In the genomic region with DNA sequence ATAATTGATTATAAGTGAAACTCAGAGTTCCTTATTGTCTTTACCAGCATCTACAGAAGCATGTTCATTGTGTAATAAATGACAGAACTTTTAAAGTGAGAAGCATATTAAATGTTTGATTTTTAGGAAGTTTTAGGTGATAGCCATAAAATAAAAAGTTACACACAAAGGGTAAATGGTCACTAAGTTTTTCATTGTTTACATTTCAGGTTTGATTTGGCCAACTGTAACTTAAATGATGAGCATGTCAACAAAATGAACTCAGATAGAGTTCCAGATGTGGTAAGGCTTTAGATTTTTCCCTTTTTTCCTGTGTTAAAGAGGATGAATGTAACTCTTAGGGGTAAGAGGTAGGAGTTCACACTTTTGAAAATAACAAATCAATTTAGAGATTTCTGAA, we compare ENCODE assay signal across 22 cellular contexts. TPM values are rescaled to one million over a fixed set of nuclear protein-coding genes. Genes with fewer than 3 reads are reported as not detected.
DNase-seq lines count a peak whose midpoint lies in the region; ATAC-seq, FAIRE-seq and TF ChIP-seq lines count a peak whose summit lies in the region.
"Had no signal": no experiment of that assay in that cellular context is flagged by ENCODE, and none has a peak within 500 bp of the region (broad histone marks: within the 10 kb centered on the region; RNA-seq: fewer than 3 reads in every experiment).

No MANE protein-coding gene starts in this region.

- H3K79me1 ChIP-seq in IMR-90 (ENCODE audit: low read depth in 1 of 2, low read length in 2 of 2) = peaks cover 10 to 14% of the 10 kb centered on the region in 2 experiments; a peak in 3 of 4 replicates

- peak overlapping the region; percentile 5; the same call in 1 of the 2 replicates for H3K27ac ChIP-seq in C4-2B
- H3K27ac ChIP-seq in IMR-90 (ENCODE audit: insufficient read depth, low read length) = no peak overlapping the region; the same call in 1 of the 2 replicates
- H3K27ac ChIP-seq in astrocyte (ENCODE audit: low read depth, low read length) = no peak overlapping the region
- H3K27ac ChIP-seq: BLaER1 had no signal

- H4K8ac ChIP-seq in IMR-90 (ENCODE audit: low read depth in 2 of 2, low read length in 2 of 2) = no peak overlapping the region

- no peak overlapping the region for H2BK120ac ChIP-seq in IMR-90 (ENCODE audit: low read depth, low read length)

- H4K5ac ChIP-seq in IMR-90 (ENCODE audit: low read depth, low read length) = no peak overlapping the region

- no peaks in the 10 kb centered on the region for H3K9me3 ChIP-seq in IMR-90 (ENCODE audit: control insufficient read depth, insufficient read depth, low read length)
- H3K9me3 ChIP-seq in astrocyte (ENCODE audit: insufficient read depth, low read depth, low read length) = no peaks in the 10 kb centered on the region
- H3K9me3 ChIP-seq: BE2C, BLaER1, Caco-2 had no signal

- no peaks in the 10 kb centered on the region for H3K4me1 Mint-ChIP-seq in astrocyte (ENCODE audit: low read depth, unreplicated experiment)
- no peaks in the 10 kb centered on the region for H3K4me1 Mint-ChIP-seq in activated CD4-positive, alpha-beta T cell treated with anti-CD3 and anti-CD28 coated beads for 36 hours

- H3K36me3 ChIP-seq in IMR-90 (ENCODE audit: control insufficient read depth, insufficient read depth, low read length) (peaks cover 36% of the 10 kb centered on the region), astrocyte (ENCODE audit: insufficient read depth, low read length) (peaks cover 46% of the 10 kb centered on the region)

- H2BK15ac ChIP-seq in IMR-90 (ENCODE audit: low read depth, low read length) = no peak overlapping the region

- no peak overlapping the region for H3K23ac ChIP-seq in IMR-90 (ENCODE audit: low read depth, low read length)

- no peaks in the 10 kb centered on the region for H3K27me3 Mint-ChIP-seq in astrocyte (ENCODE audit: low read depth, unreplicated experiment)
- no peaks in the 10 kb centered on the region for H3K27me3 Mint-ChIP-seq in activated CD4-positive, alpha-beta T cell treated with anti-CD3 and anti-CD28 coated beads for 36 hours
- H3K27me3 Mint-ChIP-seq: CD4-positive, alpha-beta T cell had no signal

- H3K14ac ChIP-seq in IMR-90 (replicated peaks; ENCODE audit: low read depth, low read length) = no peak overlapping the region

- TF ChIP-seq RAD21 in IMR-90 (IDR thresholded peaks at IDR 0.05; ENCODE audit: low read length) = no peak

- H2BK20ac ChIP-seq in IMR-90 (ENCODE audit: low read depth, low read length) = no peak overlapping the region

- H3K4me3 ChIP-seq in IMR-90 (ENCODE audit: insufficient read depth, low read depth, low read length) (no peak overlapping the region), astrocyte (ENCODE audit: insufficient read depth, low read depth, low read length) (no peak overlapping the region)
- H3K4me3 ChIP-seq: BLaER1 had no signal

- no peak overlapping the region for H3K4ac ChIP-seq in IMR-90 (ENCODE audit: low read depth, low read length)

- POLR2A ChIA-PET in IMR-90 (lab: Charles Lee; ENCODE audit: unreplicated experiment) = no interaction called here
- POLR2A ChIA-PET in activated CD4-positive, alpha-beta T cell treated with anti-CD3 and anti-CD28 coated beads for 36 hours (lab: Charles Lee) = no interaction called here

- no peaks in the 10 kb centered on the region; the same call in 1 of the 2 replicates for H3K9me1 ChIP-seq in IMR-90 (ENCODE audit: insufficient read depth, low read length)

- no peak overlapping the region for H2AK9ac ChIP-seq in IMR-90 (replicated peaks; ENCODE audit: low read depth, low read length, poor library complexity)

- FAIRE-seq in astrocyte (lab: Jason Lieb, UNC) = peak; percentile 43
- FAIRE-seq: A204.1, D721Med, G401.6, GM12891, GM18507, GM19239 had no signal

- H3K9me3 Mint-ChIP-seq in astrocyte (ENCODE audit: unreplicated experiment) = no peaks in the 10 kb centered on the region
- H3K9me3 Mint-ChIP-seq in activated CD4-positive, alpha-beta T cell treated with anti-CD3 and anti-CD28 coated beads for 36 hours (ENCODE audit: low read depth) = no peaks in the 10 kb centered on the region
- H3K9me3 Mint-ChIP-seq: CD4-positive, alpha-beta T cell; CD8-positive, alpha-beta T cell had no signal

- H3K27me3 ChIP-seq in IMR-90 (ENCODE audit: control insufficient read depth, insufficient read depth, low read length) (no peaks in the 10 kb centered on the region), astrocyte (ENCODE audit: insufficient read depth, low read length) (no peaks in the 10 kb centered on the region)
- H3K27me3 ChIP-seq: BE2C, BLaER1 had no signal

- no peak overlapping the region for H2AFZ ChIP-seq in IMR-90 (replicated peaks; ENCODE audit: low read length, poor library complexity)
- H2AFZ ChIP-seq in astrocyte (ENCODE audit: low read depth, low read length) = no peak overlapping the region

- ATAC-seq in IMR-90 (ENCODE audit: low read depth) = no peak
- no peak for ATAC-seq in GM18519 (IDR thresholded peaks at IDR 0.05; ENCODE audit: low FRiP score, unreplicated experiment)
- no peak for ATAC-seq in activated CD4-positive, alpha-beta T cell treated with anti-CD3 and anti-CD28 coated beads for 36 hours
- ATAC-seq: CD8-positive, alpha-beta T cell had no signal

- no TSS peak for BruUV-seq in IMR-90 (replicated peaks; lab: Mats Ljungman, UMichigan)

- dilution Hi-C loops in IMR-90 (cut with HindIII; ENCODE audit: low sequenced_read_pairs, unreplicated experiment) = no loop called here

- DNase-seq in IMR-90 (no peak), astrocyte (ENCODE audit: low read depth) (no peak)
- no peak for DNase-seq in activated CD4-positive, alpha-beta T cell treated with anti-CD3 and anti-CD28 coated beads for 36 hours
- DNase-seq: 8988T; ACHN; BE2C; C1 segment of cervical spinal cord; Caco-2; Calu3; CD4-positive, alpha-beta T cell; CD8-positive, alpha-beta T cell; DMS79 treated with DMSO at 0.1 percent for 48 hours; GF-D8 had no signal

- H4K91ac ChIP-seq in IMR-90 (ENCODE audit: insufficient read depth, low read depth, low read length) = no peak overlapping the region

- H3K9ac ChIP-seq in IMR-90 (ENCODE audit: low read depth, low read length) (no peak overlapping the region), astrocyte (ENCODE audit: low read length) (no peak overlapping the region)
- H3K9ac ChIP-seq: BLaER1 had no signal

- intact Hi-C loops in IMR-90 (cut with micrococcal nuclease) = loop anchor here (10.0 kb wide), 1 partner anchor 722 kb away; no protein-coding TSS in a partner anchor
- intact Hi-C loops in activated CD4-positive, alpha-beta T cell treated with anti-CD3 and anti-CD28 coated beads for 36 hours (cut with DNase I, micrococcal nuclease) = no loop called here

- peaks cover 8% of the 10 kb centered on the region for H3K36me3 Mint-ChIP-seq in astrocyte (ENCODE audit: low read depth, unreplicated experiment)
- H3K36me3 Mint-ChIP-seq in activated CD4-positive, alpha-beta T cell treated with anti-CD3 and anti-CD28 coated beads for 36 hours (ENCODE audit: low read depth) = peaks cover 43% of the 10 kb centered on the region

- TF ChIP-seq POLR2A in IMR-90 (IDR thresholded peaks at IDR 0.05; ENCODE audit: low read depth, low read length) = no peak

- in situ Hi-C loops in IMR-90 (cut with MboI; ENCODE audit: low sequenced_read_pairs) = no loop called here

- no peak overlapping the region for H3K4me3 Mint-ChIP-seq in astrocyte (ENCODE audit: unreplicated experiment)
- no peak overlapping the region for H3K4me3 Mint-ChIP-seq in activated CD4-positive, alpha-beta T cell treated with anti-CD3 and anti-CD28 coated beads for 36 hours
- H3K4me3 Mint-ChIP-seq: CD4-positive, alpha-beta T cell; CD8-positive, alpha-beta T cell had no signal

- peaks cover 20% of the 10 kb centered on the region for H3K79me2 ChIP-seq in astrocyte (ENCODE audit: insufficient read depth, low read length)

- peaks cover 3% of the 10 kb centered on the region; the same call in 1 of the 2 replicates for H3K4me1 ChIP-seq in IMR-90 (ENCODE audit: control insufficient read depth, insufficient read depth, low read length)
- H3K4me1 ChIP-seq in astrocyte (ENCODE audit: insufficient read depth, low read length) = no peaks in the 10 kb centered on the region
- H3K4me1 ChIP-seq: BE2C, BLaER1, Caco-2 had no signal

- peak overlapping the region; percentile 70 for H2BK5ac ChIP-seq in IMR-90 (ENCODE audit: low read depth, low read length, poor library complexity, severe bottlenecking)

- H3K27ac Mint-ChIP-seq in astrocyte (ENCODE audit: unreplicated experiment) = no peak overlapping the region
- H3K27ac Mint-ChIP-seq in activated CD4-positive, alpha-beta T cell treated with anti-CD3 and anti-CD28 coated beads for 36 hours = no peak overlapping the region
- H3K27ac Mint-ChIP-seq: CD4-positive, alpha-beta T cell; CD8-positive, alpha-beta T cell had no signal

- H2AK5ac ChIP-seq in IMR-90 (ENCODE audit: low read depth, low read length) = no peak overlapping the region

- H3K18ac ChIP-seq in IMR-90 (ENCODE audit: low read depth, low read length) = no peak overlapping the region

- CTCF ChIA-PET in IMR-90 (lab: Yijun Ruan, JAX) = no interaction called here
- CTCF ChIA-PET in activated CD4-positive, alpha-beta T cell treated with anti-CD3 and anti-CD28 coated beads for 36 hours (lab: Charles Lee) = no interaction called here

- no peak overlapping the region for H3K4me2 ChIP-seq in IMR-90 (ENCODE audit: low read depth, low read length)
- H3K4me2 ChIP-seq in astrocyte (ENCODE audit: low read length) = no peak overlapping the region
- H3K4me2 ChIP-seq: BLaER1 had no signal

- no peaks in the 10 kb centered on the region for H4K20me1 ChIP-seq in IMR-90 (ENCODE audit: insufficient read depth, low read length)
- H4K20me1 ChIP-seq in astrocyte (ENCODE audit: insufficient read depth, low read length) = peaks cover 10% of the 10 kb centered on the region

- TF ChIP-seq CTCF in C4-2B (conservative IDR thresholded peaks at IDR 0.05) (no peak), IMR-90 (conservative IDR thresholded peaks at IDR 0.05; ENCODE audit: low read depth, low read length) (no peak), astrocyte (IDR thresholded peaks at IDR 0.05; ENCODE audit: insufficient read depth, low read depth, low read length) (no peak)

- no peak overlapping the region for H3K56ac ChIP-seq in IMR-90 (ENCODE audit: extremely low read depth, insufficient read depth, low read length)

TF ChIP-seq in IMR-90, 13 proteins besides CTCF, POLR2A, EP300 and RAD21 (continues in another document):
- TF ChIP-seq, protein P1, sequence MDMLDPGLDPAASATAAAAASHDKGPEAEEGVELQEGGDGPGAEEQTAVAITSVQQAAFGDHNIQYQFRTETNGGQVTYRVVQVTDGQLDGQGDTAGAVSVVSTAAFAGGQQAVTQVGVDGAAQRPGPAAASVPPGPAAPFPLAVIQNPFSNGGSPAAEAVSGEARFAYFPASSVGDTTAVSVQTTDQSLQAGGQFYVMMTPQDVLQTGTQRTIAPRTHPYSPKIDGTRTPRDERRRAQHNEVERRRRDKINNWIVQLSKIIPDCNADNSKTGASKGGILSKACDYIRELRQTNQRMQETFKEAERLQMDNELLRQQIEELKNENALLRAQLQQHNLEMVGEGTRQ (IDR thresholded peaks at IDR 0.05; ENCODE audit: low read depth, low read length) = no peak
- TF ChIP-seq CHD1 (IDR thresholded peaks at IDR 0.05; ENCODE audit: low read depth, low read length) = no peak

RNA-seq across cellular contexts. Expression of a gene that starts 25.9 kb away (rescaled TPM):
- 95.0 and 103 TPM in 2 replicates for total RNA-seq in IMR-90 (2012; rRNA removed)
- polyA plus RNA-seq in IMR-90 (2012; rRNA removed) = 26.5 and 33.8 TPM in 2 replicates
- polyA plus RNA-seq in IMR-90 (2012; cell fraction: cytosol; rRNA removed) = 5.9 and 6.4 TPM in 2 replicates
- polyA plus RNA-seq in IMR-90 (2012; cell fraction: nucleus; rRNA removed; ENCODE audit: low replicate concordance) = 5.1 and 23.1 TPM in 2 replicates
- 77.6 and 87.3 TPM in 2 replicates for total RNA-seq in astrocyte
- total RNA-seq in activated CD4-positive, alpha-beta T cell treated with anti-CD3 and anti-CD28 coated beads for 36 hours = 10 to 100 TPM; 49.6 to 65.5 TPM
